In the genomic region with DNA sequence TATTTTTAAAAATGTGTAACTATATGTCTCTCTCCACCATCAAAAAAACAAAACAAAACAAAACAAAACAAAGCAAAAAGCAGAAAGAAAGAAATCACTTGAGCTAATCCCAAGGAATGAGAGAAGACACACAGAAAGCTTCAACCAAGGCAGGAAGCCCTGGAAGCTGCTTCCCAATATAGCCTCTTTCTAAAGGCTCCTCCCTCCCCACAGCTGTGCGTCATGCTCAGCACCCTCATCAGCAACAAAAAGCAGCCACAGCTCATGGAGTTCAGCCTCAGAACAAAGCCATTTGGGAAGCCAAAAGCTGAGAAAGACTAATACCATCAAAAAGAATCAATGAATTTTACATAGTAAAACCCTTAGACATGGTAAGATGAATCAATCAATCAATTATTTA, we compare ENCODE assay signal across 14 cellular contexts.
DNase-seq lines count a peak whose midpoint lies in the region; ATAC-seq and TF ChIP-seq lines count a peak whose summit lies in the region.
"Had no signal": no experiment of that assay in that cellular context is flagged by ENCODE, and none has a peak within 500 bp of the region (broad histone marks: within the 10 kb centered on the region; RNA-seq: fewer than 3 reads in every experiment).

No MANE protein-coding gene starts in this region.

- no peak for TF ChIP-seq CTCF in fibroblast of lung (conservative IDR thresholded peaks at IDR 0.05 in 1 of 2, IDR thresholded peaks at IDR 0.05 in 1 of 2; ENCODE audit: low read depth in 1 of 2, low read length in 2 of 2)

- no peak overlapping the region for H3K27ac ChIP-seq in fibroblast of lung (ENCODE audit: insufficient read depth, low read length)
- H3K27ac ChIP-seq: colonic mucosa, gastrocnemius medialis, upper lobe of left lung had no signal

- H2AFZ ChIP-seq in fibroblast of lung (ENCODE audit: low read length) = no peak overlapping the region

- no peaks in the 10 kb centered on the region for H3K79me2 ChIP-seq in fibroblast of lung (ENCODE audit: control insufficient read depth, insufficient read depth, low read length)

- no peak overlapping the region for H3K9ac ChIP-seq in fibroblast of lung (ENCODE audit: insufficient read depth, low read length)

- TF ChIP-seq POLR2A in GM18505 (IDR thresholded peaks at IDR 0.05; ENCODE audit: borderline replicate concordance, extremely low read depth, insufficient read depth, insufficient read length) = no peak

- ATAC-seq in GM18505 (IDR thresholded peaks at IDR 0.05; ENCODE audit: unreplicated experiment) = no peak
- ATAC-seq: gastrocnemius medialis had no signal

- no peaks in the 10 kb centered on the region for H4K20me1 ChIP-seq in fibroblast of lung (ENCODE audit: control insufficient read depth, extremely low read depth, insufficient read depth, low read length)

- H3K36me3 ChIP-seq in fibroblast of lung (ENCODE audit: control insufficient read depth, insufficient read depth, low read length) = no peaks in the 10 kb centered on the region
- H3K36me3 ChIP-seq: colonic mucosa, gastrocnemius medialis, upper lobe of left lung had no signal

- DNase-seq in DMS53 (lab: John Stamatoyannopoulos, UW) = peak; percentile 20
- peak; percentile 38 for DNase-seq in NCI-H69 (lab: John Stamatoyannopoulos, UW)
- DNase-seq in fibroblast of lung (ENCODE audit: low read depth in 2 of 2) = peak; percentile 9 to 32
- DNase-seq in midbrain (lab: John Stamatoyannopoulos, UW) = peak; percentile 68
- no peak for DNase-seq in dedifferentiated amniotic fluid mesenchymal stem cell (ENCODE audit: extremely low spot score)
- no peak for DNase-seq in NCI-H1930 (lab: John Stamatoyannopoulos, UW)
- no peak for DNase-seq in activated CD4-positive, alpha-beta T cell treated with anti-CD3 and anti-CD28 coated beads, Interleukin-2, amount 50 U/mL, for 48 hours
- DNase-seq: activated CD4-positive, alpha-beta T cell treated with anti-CD3 and anti-CD28 coated beads, Interleukin-2, amount 50 U/mL, for 1 hour; activated gamma-delta T cell; colonic mucosa; gastrocnemius medialis; GF-D8; upper lobe of left lung had no signal

- H3K4me3 ChIP-seq in fibroblast of lung (replicated peaks in 1 of 4; ENCODE audit: control extremely low read depth in 1 of 4, insufficient read depth in 1 of 4, low read depth in 3 of 4, low read length in 4 of 4) = no peak overlapping the region
- H3K4me3 ChIP-seq: colonic mucosa, gastrocnemius medialis, upper lobe of left lung had no signal

- H3K9me3 ChIP-seq in fibroblast of lung (ENCODE audit: control insufficient read depth, insufficient read depth, low read depth, low read length) = no peaks in the 10 kb centered on the region
- H3K9me3 ChIP-seq: colonic mucosa, gastrocnemius medialis, upper lobe of left lung had no signal

- no peaks in the 10 kb centered on the region for H3K27me3 ChIP-seq in fibroblast of lung (ENCODE audit: control insufficient read depth, insufficient read depth, low read length)
- H3K27me3 ChIP-seq: colonic mucosa, gastrocnemius medialis, upper lobe of left lung had no signal

- H3K4me2 ChIP-seq in fibroblast of lung (ENCODE audit: extremely low read depth, insufficient read depth, low read length) = no peak overlapping the region

- no peaks in the 10 kb centered on the region for H3K4me1 ChIP-seq in fibroblast of lung (ENCODE audit: control insufficient read depth, extremely low read depth, insufficient read depth, low read length)
- H3K4me1 ChIP-seq: colonic mucosa, gastrocnemius medialis, upper lobe of left lung had no signal

Comparison
In these comparisons a context has a peak if more than half of its experiments do, and no peak if none do; other contexts are left out.
1. DNase-seq: peak in DMS53 (single experiment), NCI-H69 (single experiment), fibroblast of lung (2 of 2) and midbrain (single experiment); none in dedifferentiated amniotic fluid mesenchymal stem cell (single experiment), NCI-H1930 (0 of 2) and activated CD4-positive, alpha-beta T cell treated with anti-CD3 and anti-CD28 coated beads, Interleukin-2, amount 50 U/mL, for 48 hours (0 of 2).